ENCODE assay signal across 2 cellular contexts in genomic region chr11:79436911-79437273, GRCh38.
TF ChIP-seq lines count a peak whose summit lies in the region.

No MANE protein-coding gene starts in this region.

TF ChIP-seq in SK-N-SH, 30 proteins besides CTCF, POLR2A, EP300 and RAD21 (continued from another document):
- TF ChIP-seq MEF2A (IDR thresholded peaks at IDR 0.05; ENCODE audit: borderline replicate concordance, low read depth) (no peak), EZH2phosphoT487 (IDR thresholded peaks at IDR 0.05; ENCODE audit: borderline replicate concordance, low read depth) (no peak), YY1 (IDR thresholded peaks at IDR 0.05; ENCODE audit: low read depth) (no peak), RFX5 (IDR thresholded peaks at IDR 0.05; ENCODE audit: low read length) (no peak), FOSL2 (IDR thresholded peaks at IDR 0.05; ENCODE audit: borderline replicate concordance, low read depth) (no peak), NFIC (IDR thresholded peaks at IDR 0.05; ENCODE audit: borderline replicate concordance) (no peak), POLR2AphosphoS5 (IDR thresholded peaks at IDR 0.05; ENCODE audit: low read depth, low read length) (no peak), USF1 (IDR thresholded peaks at IDR 0.05; ENCODE audit: borderline replicate concordance, low read depth) (no peak), TEAD4 (IDR thresholded peaks at IDR 0.05; ENCODE audit: borderline replicate concordance, insufficient read depth) (no peak), JUND (IDR thresholded peaks at IDR 0.05) (no peak)

TF ChIP-seq in SK-N-SH treated with all-trans-retinoic acid at 6 μM for 48 hours, 23 proteins besides CTCF, POLR2A, EP300 and RAD21 (continued from another document):
- TF ChIP-seq TSHZ2 (CRISPR knock-in tag; IDR thresholded peaks at IDR 0.05) = no peak
- no peak for TF ChIP-seq ZFP30 (CRISPR knock-in tag; IDR thresholded peaks at IDR 0.05)
